10 cellular contexts compared by ENCODE assay signal in the genomic region with DNA sequence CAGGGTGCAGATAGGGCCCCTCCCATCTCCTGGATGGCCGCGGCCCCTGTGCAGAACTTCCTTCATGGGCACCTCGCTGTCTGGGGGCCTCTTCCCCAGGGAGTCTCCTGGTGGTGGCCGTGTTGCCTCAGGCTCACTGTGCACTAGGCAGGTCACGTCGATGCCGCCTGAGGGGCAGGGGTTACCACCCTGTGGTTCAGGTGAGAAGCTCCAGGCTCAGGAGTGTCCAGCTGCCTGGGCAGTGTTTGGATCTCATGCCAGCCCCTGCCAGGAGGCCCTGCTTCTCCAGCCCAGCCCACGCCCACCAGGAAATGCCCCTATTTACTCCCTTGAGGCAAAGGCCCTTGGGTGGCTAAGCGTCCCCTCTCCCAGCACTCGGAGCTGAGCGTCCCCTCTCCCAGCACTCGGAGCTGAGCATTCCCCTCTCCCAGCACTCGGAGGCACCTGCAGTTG. TPM values are rescaled to one million over a fixed set of nuclear protein-coding genes. Genes with fewer than 3 reads are reported as not detected.
DNase-seq lines count a peak whose midpoint lies in the region; ATAC-seq and TF ChIP-seq lines count a peak whose summit lies in the region.
"Had no signal": no experiment of that assay in that cellular context is flagged by ENCODE, and none has a peak within 500 bp of the region (broad histone marks: within the 10 kb centered on the region; RNA-seq: fewer than 3 reads in every experiment).

No MANE protein-coding gene starts in this region.

- DNase-seq in Right ventricle myocardium superior: peak; percentile 37
- no peak for DNase-seq in cardiac septum (ENCODE audit: low spot score)
- no peak for DNase-seq in activated CD8-positive, alpha-beta T cell treated with anti-CD3 and anti-CD28 coated beads, Interleukin-2, amount 10 ng/mL, durations not matched to agents 7 days and 5 days
- DNase-seq in left kidney (ENCODE audit: low read depth, low spot score): peak; percentile 63
- DNase-seq in type B pancreatic cell (ENCODE audit: extremely low spot score, unreplicated experiment): no peak
- no peak for DNase-seq in NCI-H1436 (lab: John Stamatoyannopoulos, UW)
- no peak for DNase-seq in HK-2 (ENCODE audit: unreplicated experiment)
- DNase-seq: Caco-2, NCI-H446 treated with DMSO at 0.1 percent for 48 hours had no signal

- H3K36me3 Mint-ChIP-seq in activated CD8-positive, alpha-beta T cell treated with anti-CD3 and anti-CD28 coated beads, Interleukin-2, amount 10 ng/mL, durations not matched to agents 7 days and 5 days (ENCODE audit: low read depth): peaks cover 56% of the 10 kb centered on the region
- H3K36me3 Mint-ChIP-seq in type B pancreatic cell: no peaks in the 10 kb centered on the region

- intact Hi-C loops in Right ventricle myocardium superior (cut with DNase I) (no loop called here), cardiac septum (cut with DNase I) (no loop called here)

- H3K9me3 Mint-ChIP-seq in activated CD8-positive, alpha-beta T cell treated with anti-CD3 and anti-CD28 coated beads, Interleukin-2, amount 10 ng/mL, durations not matched to agents 7 days and 5 days (ENCODE audit: insufficient read depth): no peaks in the 10 kb centered on the region
- H3K9me3 Mint-ChIP-seq in type B pancreatic cell: no peaks in the 10 kb centered on the region

- ATAC-seq in Right ventricle myocardium superior (ENCODE audit: poor library complexity) (peak; percentile 34), HG02938 (IDR thresholded peaks at IDR 0.05; ENCODE audit: unreplicated experiment) (no peak)
- no peak for ATAC-seq in activated CD8-positive, alpha-beta T cell treated with anti-CD3 and anti-CD28 coated beads, Interleukin-2, amount 10 ng/mL, durations not matched to agents 7 days and 5 days

- H3K27ac Mint-ChIP-seq in activated CD8-positive, alpha-beta T cell treated with anti-CD3 and anti-CD28 coated beads, Interleukin-2, amount 10 ng/mL, durations not matched to agents 7 days and 5 days: peak overlapping the region; percentile 65
- H3K27ac Mint-ChIP-seq in type B pancreatic cell: no peak overlapping the region

- no peak for TF ChIP-seq CTCF in type B pancreatic cell (conservative IDR thresholded peaks at IDR 0.05)

- peak overlapping the region; percentile 91 for H3K4me3 Mint-ChIP-seq in activated CD8-positive, alpha-beta T cell treated with anti-CD3 and anti-CD28 coated beads, Interleukin-2, amount 10 ng/mL, durations not matched to agents 7 days and 5 days
- peak overlapping the region; percentile 65 for H3K4me3 Mint-ChIP-seq in type B pancreatic cell

- peaks cover 74% of the 10 kb centered on the region for H3K4me1 Mint-ChIP-seq in activated CD8-positive, alpha-beta T cell treated with anti-CD3 and anti-CD28 coated beads, Interleukin-2, amount 10 ng/mL, durations not matched to agents 7 days and 5 days (ENCODE audit: low read depth)
- no peaks in the 10 kb centered on the region for H3K4me1 Mint-ChIP-seq in type B pancreatic cell (ENCODE audit: unreplicated experiment)

- POLR2A ChIA-PET in activated CD8-positive, alpha-beta T cell treated with anti-CD3 and anti-CD28 coated beads, Interleukin-2, amount 10 ng/mL, durations not matched to agents 7 days and 5 days (lab: Charles Lee): interaction anchor here (1.2 to 1.6 kb wide), 3 partner anchors 9 to 13 kb away, joined by 3 to 10 read pairs (median 9); no protein-coding TSS in a partner anchor

- CTCF ChIA-PET in activated CD8-positive, alpha-beta T cell treated with anti-CD3 and anti-CD28 coated beads, Interleukin-2, amount 10 ng/mL, durations not matched to agents 7 days and 5 days (lab: Charles Lee): interaction anchor here (0.8 to 3.2 kb wide), 4 partner anchors 9 to 125 kb away, joined by 3 to 38 read pairs (median 4); no protein-coding TSS in a partner anchor

- no peaks in the 10 kb centered on the region for H3K27me3 Mint-ChIP-seq in activated CD8-positive, alpha-beta T cell treated with anti-CD3 and anti-CD28 coated beads, Interleukin-2, amount 10 ng/mL, durations not matched to agents 7 days and 5 days (ENCODE audit: low read depth)
- H3K27me3 Mint-ChIP-seq in type B pancreatic cell: peaks cover 41% of the 10 kb centered on the region

RNA-seq across cellular contexts. Expression of a gene that starts 2.1 kb away (rescaled TPM):
- total RNA-seq in Right ventricle myocardium superior (23.8 TPM), cardiac septum (11.5 TPM), type B pancreatic cell (ENCODE audit: low replicate concordance) (0.36 and 0.80 TPM in 2 replicates)
- total RNA-seq in activated CD8-positive, alpha-beta T cell treated with anti-CD3 and anti-CD28 coated beads, Interleukin-2, amount 10 ng/mL, durations not matched to agents 7 days and 5 days: 100 to 1,000 TPM; 503 to 530 TPM

RNA-seq across cellular contexts. Expression of a gene that starts 21.2 kb away (rescaled TPM):
- total RNA-seq in Right ventricle myocardium superior (77.4 TPM), cardiac septum (35.8 TPM), type B pancreatic cell (ENCODE audit: low replicate concordance) (25.6 and 33.3 TPM in 2 replicates)
- total RNA-seq in activated CD8-positive, alpha-beta T cell treated with anti-CD3 and anti-CD28 coated beads, Interleukin-2, amount 10 ng/mL, durations not matched to agents 7 days and 5 days: 10 to 100 TPM; 56.6 to 60.4 TPM

RNA-seq across cellular contexts. Expression of a gene that starts 45.1 kb away (rescaled TPM):
- 133 TPM for total RNA-seq in Right ventricle myocardium superior
- 194 TPM for total RNA-seq in cardiac septum
- total RNA-seq in activated CD8-positive, alpha-beta T cell treated with anti-CD3 and anti-CD28 coated beads, Interleukin-2, amount 10 ng/mL, durations not matched to agents 7 days and 5 days: 10 to 100 TPM; 54.9 to 55.2 TPM
- 168 and 195 TPM in 2 replicates for total RNA-seq in type B pancreatic cell (ENCODE audit: low replicate concordance)

Comparison
In these comparisons a context has a peak if more than half of its experiments do, and no peak if none do; other contexts are left out.
1. DNase-seq: peak in Right ventricle myocardium superior (single experiment) and left kidney (single experiment); none in cardiac septum (single experiment), activated CD8-positive, alpha-beta T cell treated with anti-CD3 and anti-CD28 coated beads, Interleukin-2, amount 10 ng/mL, durations not matched to agents 7 days and 5 days (single experiment), type B pancreatic cell (single experiment), NCI-H1436 (single experiment) and HK-2 (single experiment).
2. RNA of a gene that starts 2.1 kb away (total RNA-seq): 503 to 530 TPM in activated CD8-positive, alpha-beta T cell treated with anti-CD3 and anti-CD28 coated beads, Interleukin-2, amount 10 ng/mL, durations not matched to agents 7 days and 5 days; 23.8 TPM in Right ventricle myocardium superior (single experiment), 11.5 TPM in cardiac septum (single experiment) and 0.36 to 0.80 TPM in type B pancreatic cell; every median in the first group is over 10 times any median in the second.